In genomic region chr1:81681570-81681969, GRCh38 we compare ENCODE assay signal across 13 cellular contexts.
A peak's percentile ranks its signal among the peaks of the same experiment; 100 is the strongest.
DNase-seq lines count a peak whose midpoint lies in the region; ATAC-seq and TF ChIP-seq lines count a peak whose summit lies in the region.
"Had no signal": no experiment of that assay in that cellular context is flagged by ENCODE, and none has a peak within 500 bp of the region (broad histone marks: within the 10 kb centered on the region; RNA-seq: fewer than 3 reads in every experiment).

No MANE protein-coding gene starts in this region.

- H3K27ac ChIP-seq in endodermal cell (ENCODE audit: low read depth, low read length), result no peak overlapping the region
- H3K27ac ChIP-seq: left ventricle myocardium inferior, spleen had no signal

- H3K9ac ChIP-seq in endodermal cell (ENCODE audit: extremely low read depth, low read length, poor library complexity, severe bottlenecking), result no peak overlapping the region

- H3K27ac Mint-ChIP-seq in endodermal cell (peak overlapping the region; percentile 65), osteocyte (ENCODE audit: unreplicated experiment) (no peak overlapping the region)
- no peak overlapping the region for H3K27ac Mint-ChIP-seq in activated CD4-positive, alpha-beta T cell treated with anti-CD3 and anti-CD28 coated beads, Interleukin-2, amount 10 ng/mL, durations not matched to agents 24 days and 14 days
- H3K27ac Mint-ChIP-seq in activated T-cell treated with anti-CD3 and anti-CD28 coated beads, Interleukin-2, amount 50 U/mL, for 72 hours, result no peak overlapping the region
- no peak overlapping the region for H3K27ac Mint-ChIP-seq in activated CD8-positive, alpha-beta T cell treated with anti-CD3 and anti-CD28 coated beads, Interleukin-2, amount 10 ng/mL, durations not matched to agents 7 days and 5 days

- intact Hi-C loops in activated CD4-positive, alpha-beta T cell treated with anti-CD3 and anti-CD28 coated beads, Interleukin-2, amount 10 ng/mL, durations not matched to agents 24 days and 14 days (cut with micrococcal nuclease), result no loop called here

- ATAC-seq in GM19035 (IDR thresholded peaks at IDR 0.05; ENCODE audit: unreplicated experiment), result peak; percentile 62
- no peak for ATAC-seq in activated T-cell treated with anti-CD3 and anti-CD28 coated beads, Interleukin-2, amount 50 U/mL, for 72 hours (replicated peaks in 1 of 2)
- ATAC-seq in activated CD8-positive, alpha-beta T cell treated with anti-CD3 and anti-CD28 coated beads, Interleukin-2, amount 10 ng/mL, durations not matched to agents 7 days and 5 days, result no peak

- H3K36me3 Mint-ChIP-seq in endodermal cell (ENCODE audit: low read depth), result peaks cover 2% of the 10 kb centered on the region
- H3K36me3 Mint-ChIP-seq in osteocyte (ENCODE audit: unreplicated experiment), result no peaks in the 10 kb centered on the region
- no peaks in the 10 kb centered on the region for H3K36me3 Mint-ChIP-seq in activated CD4-positive, alpha-beta T cell treated with anti-CD3 and anti-CD28 coated beads, Interleukin-2, amount 10 ng/mL, durations not matched to agents 24 days and 14 days (ENCODE audit: low read depth)
- no peaks in the 10 kb centered on the region for H3K36me3 Mint-ChIP-seq in activated T-cell treated with anti-CD3 and anti-CD28 coated beads, Interleukin-2, amount 50 U/mL, for 72 hours (ENCODE audit: insufficient read depth in 2 of 2)
- no peaks in the 10 kb centered on the region for H3K36me3 Mint-ChIP-seq in activated CD8-positive, alpha-beta T cell treated with anti-CD3 and anti-CD28 coated beads, Interleukin-2, amount 10 ng/mL, durations not matched to agents 7 days and 5 days (ENCODE audit: low read depth)

- no peaks in the 10 kb centered on the region for H3K36me3 ChIP-seq in endodermal cell (ENCODE audit: control insufficient read depth, insufficient read depth, low read length)
- H3K36me3 ChIP-seq: left ventricle myocardium inferior, spleen had no signal

- 78 to 83% methylated on average over 3 of the region's 3 CpGs for WGBS in endodermal cell (ENCODE audit: insufficient coverage in 1 of 2, insufficient read length in 1 of 2), 2 experiments

- H3K4me3 ChIP-seq in endodermal cell (ENCODE audit: low read length), result no peak overlapping the region
- H3K4me3 ChIP-seq: left ventricle myocardium inferior, spleen had no signal

- no peaks in the 10 kb centered on the region for H3K27me3 ChIP-seq in endodermal cell (ENCODE audit: control insufficient read depth, insufficient read depth, low read length, poor library complexity, severe bottlenecking)
- H3K27me3 ChIP-seq: spleen had no signal

- H3K4me1 ChIP-seq in endodermal cell (ENCODE audit: control insufficient read depth, insufficient read depth, low read length), result peaks cover 8% of the 10 kb centered on the region

- CTCF ChIA-PET in activated CD8-positive, alpha-beta T cell treated with anti-CD3 and anti-CD28 coated beads, Interleukin-2, amount 10 ng/mL, durations not matched to agents 7 days and 5 days (lab: Charles Lee), result no interaction called here

- peaks cover 5% of the 10 kb centered on the region for H3K9me3 ChIP-seq in endodermal cell (ENCODE audit: control insufficient read depth, low read length)

- H3K4me1 Mint-ChIP-seq in endodermal cell (peaks cover 42% of the 10 kb centered on the region), osteocyte (ENCODE audit: unreplicated experiment) (peaks cover 24% of the 10 kb centered on the region)
- no peaks in the 10 kb centered on the region for H3K4me1 Mint-ChIP-seq in activated CD4-positive, alpha-beta T cell treated with anti-CD3 and anti-CD28 coated beads, Interleukin-2, amount 10 ng/mL, durations not matched to agents 24 days and 14 days
- H3K4me1 Mint-ChIP-seq in activated T-cell treated with anti-CD3 and anti-CD28 coated beads, Interleukin-2, amount 50 U/mL, for 72 hours (ENCODE audit: low read depth), result no peaks in the 10 kb centered on the region
- no peaks in the 10 kb centered on the region for H3K4me1 Mint-ChIP-seq in activated CD8-positive, alpha-beta T cell treated with anti-CD3 and anti-CD28 coated beads, Interleukin-2, amount 10 ng/mL, durations not matched to agents 7 days and 5 days (ENCODE audit: low read depth)

- H3K4me3 Mint-ChIP-seq in endodermal cell (no peak overlapping the region), osteocyte (ENCODE audit: unreplicated experiment) (peak overlapping the region; percentile 23)
- H3K4me3 Mint-ChIP-seq in activated CD4-positive, alpha-beta T cell treated with anti-CD3 and anti-CD28 coated beads, Interleukin-2, amount 10 ng/mL, durations not matched to agents 24 days and 14 days, result no peak overlapping the region
- no peak overlapping the region for H3K4me3 Mint-ChIP-seq in activated T-cell treated with anti-CD3 and anti-CD28 coated beads, Interleukin-2, amount 50 U/mL, for 72 hours
- no peak overlapping the region for H3K4me3 Mint-ChIP-seq in activated CD8-positive, alpha-beta T cell treated with anti-CD3 and anti-CD28 coated beads, Interleukin-2, amount 10 ng/mL, durations not matched to agents 7 days and 5 days

- H3K27me3 Mint-ChIP-seq in endodermal cell (ENCODE audit: insufficient read depth) (no peaks in the 10 kb centered on the region), osteocyte (ENCODE audit: unreplicated experiment) (no peaks in the 10 kb centered on the region)
- no peaks in the 10 kb centered on the region for H3K27me3 Mint-ChIP-seq in activated CD4-positive, alpha-beta T cell treated with anti-CD3 and anti-CD28 coated beads, Interleukin-2, amount 10 ng/mL, durations not matched to agents 24 days and 14 days
- no peaks in the 10 kb centered on the region for H3K27me3 Mint-ChIP-seq in activated T-cell treated with anti-CD3 and anti-CD28 coated beads, Interleukin-2, amount 50 U/mL, for 72 hours (ENCODE audit: low read depth)
- no peaks in the 10 kb centered on the region for H3K27me3 Mint-ChIP-seq in activated CD8-positive, alpha-beta T cell treated with anti-CD3 and anti-CD28 coated beads, Interleukin-2, amount 10 ng/mL, durations not matched to agents 7 days and 5 days (ENCODE audit: low read depth)

- DNase-seq in NCI-H1694 treated with DMSO at 0.1 percent for 48 hours (lab: John Stamatoyannopoulos, UW) (peak; percentile 8), endodermal cell (no peak), osteocyte (ENCODE audit: extremely low spot score, unreplicated experiment) (no peak), AG08395 (ENCODE audit: low spot score) (no peak)
- DNase-seq in activated CD4-positive, alpha-beta T cell treated with anti-CD3 and anti-CD28 coated beads, Interleukin-2, amount 10 ng/mL, durations not matched to agents 24 days and 14 days, result no peak
- no peak for DNase-seq in activated T-cell treated with anti-CD3 and anti-CD28 coated beads, Interleukin-2, amount 50 U/mL, for 72 hours
- no peak for DNase-seq in activated CD8-positive, alpha-beta T cell treated with anti-CD3 and anti-CD28 coated beads, Interleukin-2, amount 10 ng/mL, durations not matched to agents 7 days and 5 days
- DNase-seq: activated naive CD4-positive, alpha-beta T cell; KBM-7; left ventricle myocardium inferior; NCI-H82; spleen had no signal

- no peak for TF ChIP-seq CTCF in endodermal cell (conservative IDR thresholded peaks at IDR 0.05)
- no peak for TF ChIP-seq CTCF in osteocyte (IDR thresholded peaks at IDR 0.05)

- POLR2A ChIA-PET in activated CD8-positive, alpha-beta T cell treated with anti-CD3 and anti-CD28 coated beads, Interleukin-2, amount 10 ng/mL, durations not matched to agents 7 days and 5 days (lab: Charles Lee), result no interaction called here

- H3K9me3 Mint-ChIP-seq in endodermal cell (peaks cover 25% of the 10 kb centered on the region), osteocyte (ENCODE audit: unreplicated experiment) (peaks cover 22% of the 10 kb centered on the region)
- peaks cover 4% of the 10 kb centered on the region for H3K9me3 Mint-ChIP-seq in activated CD4-positive, alpha-beta T cell treated with anti-CD3 and anti-CD28 coated beads, Interleukin-2, amount 10 ng/mL, durations not matched to agents 24 days and 14 days
- H3K9me3 Mint-ChIP-seq in activated T-cell treated with anti-CD3 and anti-CD28 coated beads, Interleukin-2, amount 50 U/mL, for 72 hours, result peaks cover 8 to 10% of the 10 kb centered on the region in 2 donors
- no peaks in the 10 kb centered on the region for H3K9me3 Mint-ChIP-seq in activated CD8-positive, alpha-beta T cell treated with anti-CD3 and anti-CD28 coated beads, Interleukin-2, amount 10 ng/mL, durations not matched to agents 7 days and 5 days (ENCODE audit: insufficient read depth)
